ENCODE assay signal across 23 cellular contexts in the genomic region with DNA sequence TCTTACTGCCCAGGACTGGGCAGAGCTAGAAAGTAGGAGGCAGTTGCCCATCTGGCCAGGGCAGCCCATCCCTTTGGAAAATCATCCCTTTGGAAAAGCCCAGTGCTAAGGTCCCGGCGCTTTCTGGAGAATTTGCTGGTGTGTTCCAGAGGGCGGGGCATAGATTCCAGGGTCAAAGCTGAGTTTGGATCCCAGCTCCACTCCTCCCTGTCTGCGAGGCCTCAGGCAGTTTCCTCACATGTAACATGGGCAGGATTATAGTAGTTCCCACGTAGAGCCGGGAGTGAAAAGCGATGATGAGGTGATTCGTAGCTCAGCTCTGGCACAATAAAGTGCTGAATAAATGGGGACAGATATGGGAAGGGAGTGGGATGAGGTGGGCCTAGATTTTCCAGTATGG. TPM values are rescaled to one million over a fixed set of nuclear protein-coding genes. Genes with fewer than 3 reads are reported as not detected.
DNase-seq lines count a peak whose midpoint lies in the region; ATAC-seq and TF ChIP-seq lines count a peak whose summit lies in the region.
"Had no signal": no experiment of that assay in that cellular context is flagged by ENCODE, and none has a peak within 500 bp of the region (broad histone marks: within the 10 kb centered on the region; RNA-seq: fewer than 3 reads in every experiment).

No MANE protein-coding gene starts in this region.

- CTCF ChIA-PET in Panc1 (lab: Charles Lee): interaction anchor here (0.6 to 2.9 kb wide), 3 partner anchors 37 to 160 kb away, joined by 3 to 31 read pairs (median 3); no protein-coding TSS in a partner anchor

- no peak overlapping the region for H3K27ac ChIP-seq in Panc1 (ENCODE audit: low read length)
- H3K27ac ChIP-seq: skin epidermis, uterus had no signal

- DNase-seq in AG20443 (ENCODE audit: low spot score): peak; percentile 58
- no peak for DNase-seq in Panc1 (ENCODE audit: low read depth, low spot score)
- DNase-seq in fibroblast of the aortic adventitia (ENCODE audit: low read depth): peak; percentile 63
- DNase-seq in left lobe of liver (ENCODE audit: low spot score): no peak
- no peak for DNase-seq in HPDE6-E6E7 (ENCODE audit: extremely low spot score)
- DNase-seq in cortex of kidney (lab: John Stamatoyannopoulos, UW): no peak
- no peak for DNase-seq in globus pallidus (ENCODE audit: low spot score)
- DNase-seq: amniotic stem cell, KG1, NCI-H524 treated with DMSO at 0.1 percent for 48 hours, SIG-M5 had no signal

- no peaks in the 10 kb centered on the region for H3K9me3 ChIP-seq in Panc1 (ENCODE audit: control insufficient read depth, insufficient read depth, low read depth, low read length)
- H3K9me3 ChIP-seq: uterus had no signal

- intact Hi-C loops in Panc1 (cut with micrococcal nuclease; ENCODE audit: unreplicated experiment): loop anchor here (5.0 kb wide), 1 partner anchor 150 kb away; no protein-coding TSS in a partner anchor

- no peak overlapping the region for H3K4me3 ChIP-seq in Panc1 (ENCODE audit: low read depth in 2 of 2, low read length in 2 of 2)
- no peak overlapping the region for H3K4me3 ChIP-seq in fibroblast of the aortic adventitia (ENCODE audit: low read depth, low read length)
- H3K4me3 ChIP-seq: heart right ventricle, skin epidermis, uterus had no signal

- no peaks in the 10 kb centered on the region for H3K27me3 ChIP-seq in Panc1 (ENCODE audit: control insufficient read depth, insufficient read depth, low read length)
- H3K27me3 ChIP-seq: heart right ventricle, uterus had no signal

- no TSS peak for BruUV-seq in Panc1 (replicated peaks; lab: Mats Ljungman, UMichigan)

- POLR2A ChIA-PET in Panc1 (lab: Charles Lee): interaction anchor here (0.7 kb wide), 1 partner anchor 55 kb away, joined by 7 read pairs; no protein-coding TSS in a partner anchor

- in situ Hi-C loops in Panc1 (cut with HindIII; ENCODE audit: low pct_unique_long_range_greater_than_20kb, low sequenced_read_pairs): no loop called here

- H3K4me1 ChIP-seq in Panc1 (ENCODE audit: control insufficient read depth, insufficient read depth, low read length): peaks cover 3% of the 10 kb centered on the region; the same call in 1 of the 2 replicates
- H3K4me1 ChIP-seq: uterus had no signal

- no peak for TF ChIP-seq CTCF in Panc1 (IDR thresholded peaks at IDR 0.05)
- no peak for TF ChIP-seq CTCF in fibroblast of the aortic adventitia (IDR thresholded peaks at IDR 0.05; ENCODE audit: insufficient read depth, low read length)

- no peaks in the 10 kb centered on the region for H3K36me3 ChIP-seq in Panc1 (ENCODE audit: control insufficient read depth, insufficient read depth, low read length)
- H3K36me3 ChIP-seq: uterus had no signal

- ATAC-seq in Panc1 (0 out of 2 replicates have a peak, but pooled peaks have one; percentile 3), left lobe of liver (peak; percentile 73), GM18870 (IDR thresholded peaks at IDR 0.05; ENCODE audit: unreplicated experiment) (no peak)
- ATAC-seq: stimulated activated memory B cell treated with anti-CD40 and anti-IgM and Interleukin-4, amounts not matched to agents 10 μg/mL and 1 μg/mL and 100 μg/mL, for 72 hours had no signal

RNA-seq across cellular contexts. Expression of gene LRRC10B, which starts 31.4 kb away (rescaled TPM):
- total RNA-seq in Panc1 (2021; ENCODE audit: unreplicated experiment) (0.23 TPM), fibroblast of the aortic adventitia (ENCODE audit: low replicate concordance) (0.27 TPM in 1 of 2 replicates, not detected in the other), left lobe of liver (not detected)
- 0.17 TPM for polyA plus RNA-seq in Panc1 (2012; ENCODE audit: insufficient read length)
- total RNA-seq: A172; activated CD4-positive, alpha-beta T cell treated with anti-CD3 and anti-CD28 coated beads for 36 hours; activated T-helper 17 cell treated with anti-CD3 and anti-CD28 coated beads, Interleukin-2, amount 50 U/mL, for 72 hours; epithelial cell of proximal tubule; fibroblast of villous mesenchyme; lung microvascular endothelial cell; pulmonary artery endothelial cell had no signal

RNA-seq across cellular contexts. Expression of gene SDHAF2, which starts 47.2 kb away (rescaled TPM):
- 43.2 TPM for total RNA-seq in Panc1 (2021; ENCODE audit: unreplicated experiment)
- 55.0 TPM for polyA plus RNA-seq in Panc1 (2012; ENCODE audit: insufficient read length)
- 51.5 and 67.4 TPM in 2 replicates for total RNA-seq in fibroblast of the aortic adventitia (ENCODE audit: low replicate concordance)
- 18.8 TPM for total RNA-seq in left lobe of liver

RNA-seq across cellular contexts. Expression of gene CPSF7, which starts 47.4 kb away (rescaled TPM):
- total RNA-seq in Panc1 (2021; ENCODE audit: unreplicated experiment): 96.1 TPM
- 63.2 TPM for polyA plus RNA-seq in Panc1 (2012; ENCODE audit: insufficient read length)
- 26.6 and 33.8 TPM in 2 replicates for total RNA-seq in fibroblast of the aortic adventitia (ENCODE audit: low replicate concordance)
- 34.0 TPM for total RNA-seq in left lobe of liver

Comparison
In these comparisons a context has a peak if more than half of its experiments do, and no peak if none do; other contexts are left out.
1. DNase-seq: peak in AG20443 (single experiment) and fibroblast of the aortic adventitia (single experiment); none in Panc1 (single experiment), left lobe of liver (single experiment), HPDE6-E6E7 (single experiment), cortex of kidney (single experiment) and globus pallidus (single experiment).